21 cellular contexts compared by ENCODE assay signal in genomic region chr3:933311-933710, GRCh38.
"Had no signal": no experiment of that assay in that cellular context is flagged by ENCODE, and none has a peak within 500 bp of the region (broad histone marks: within the 10 kb centered on the region; RNA-seq: fewer than 3 reads in every experiment).

No MANE protein-coding gene starts in this region.

- DNase-seq: activated CD4-positive, alpha-beta memory T cell treated with anti-CD3 and anti-CD28 coated beads, Interleukin-2, amount 10 ng/mL, durations not matched to agents 7 days and 5 days; activated CD4-positive, alpha-beta T cell treated with anti-CD3 and anti-CD28 coated beads for 1 hour; activated CD4-positive, alpha-beta T cell treated with anti-CD3 and anti-CD28 coated beads, Interleukin-2, amount 10 ng/mL, durations not matched to agents 7 days and 5 days; activated naive CD4-positive, alpha-beta T cell; activated T-cell treated with anti-CD3 and anti-CD28 coated beads, Interleukin-2, amount 50 U/mL, for 48 hours; esophagus squamous epithelium; foreskin melanocyte; left ventricle myocardium inferior; mesendoderm; mucosa of descending colon; stimulated activated CD4-positive, alpha-beta T cell treated with anti-CD3 and anti-CD28 coated beads, Interleukin-12 subunit alpha, Interleukin-12 subunit beta, amount 100 ng/mL, for 4 hours; stimulated activated CD4-positive, alpha-beta T cell treated with anti-CD3 and anti-CD28 coated beads, Interleukin-4, amount 100 ng/mL, for 24 hours; stimulated activated naive CD8-positive, alpha-beta T cell treated with anti-CD3 and anti-CD28 coated beads, Interleukin-15, amount 100 ng/mL, for 72 hours; T-helper 2 cell; thyroid gland; upper lobe of left lung had no signal

- H3K36me3 ChIP-seq: esophagus squamous epithelium, left ventricle myocardium inferior, thyroid gland, upper lobe of left lung, vagina had no signal

- H3K4me1 ChIP-seq: esophagus squamous epithelium, left ventricle myocardium inferior, thyroid gland, upper lobe of left lung, vagina had no signal

- H3K9me3 ChIP-seq: left ventricle myocardium inferior, mucosa of descending colon, thyroid gland, vagina had no signal

- H3K27me3 ChIP-seq: esophagus squamous epithelium, thyroid gland, upper lobe of left lung, vagina had no signal

- H3K4me3 ChIP-seq: coronary artery, esophagus squamous epithelium, left ventricle myocardium inferior, lung, mucosa of descending colon, skin epidermis, thyroid gland, upper lobe of left lung, vagina had no signal

- H3K27ac ChIP-seq: coronary artery, epithelial cell of prostate, esophagus squamous epithelium, left ventricle myocardium inferior, skin epidermis, thyroid gland, upper lobe of left lung, vagina had no signal
